In the genomic region with DNA sequence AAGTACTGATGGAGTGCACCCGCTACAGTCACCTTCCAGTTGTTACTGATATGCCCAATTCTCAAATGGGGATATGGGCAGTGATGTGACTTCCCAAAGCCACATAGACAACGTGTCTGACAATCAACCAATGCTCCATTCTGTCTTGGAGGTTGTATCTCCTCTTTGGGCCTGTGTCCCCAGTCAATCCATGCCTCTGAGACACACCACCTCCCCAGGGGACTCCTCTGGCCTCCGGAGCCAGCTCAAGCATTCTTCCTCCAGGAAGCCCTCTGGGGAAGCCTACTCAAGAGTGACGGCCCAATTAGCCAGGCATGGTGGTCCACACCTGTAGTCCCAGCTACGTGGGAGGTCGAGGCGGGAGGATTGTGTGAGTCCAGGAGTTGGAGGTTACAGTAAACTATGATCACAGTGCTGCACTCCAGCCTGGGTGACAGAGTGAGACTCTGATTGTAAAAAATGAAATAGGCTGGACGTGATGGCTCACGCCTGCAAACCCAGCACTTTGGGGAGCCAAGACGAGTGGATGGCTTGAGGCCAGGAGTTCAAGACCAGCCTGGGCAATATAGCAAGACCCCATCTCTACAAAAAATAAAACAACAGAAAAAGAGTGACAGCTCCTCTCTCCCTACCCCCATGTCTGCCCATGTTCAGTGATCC, we compare ENCODE assay signal across 8 cellular contexts. TPM values are rescaled to one million over a fixed set of nuclear protein-coding genes. Genes with fewer than 3 reads are reported as not detected.
A peak's percentile ranks its signal among the peaks of the same experiment; 100 is the strongest.
DNase-seq lines count a peak whose midpoint lies in the region; ATAC-seq and TF ChIP-seq lines count a peak whose summit lies in the region.

No MANE protein-coding gene starts in this region.

- H3K9me3 ChIP-seq in CD4-positive, CD25-positive, alpha-beta regulatory T cell (ENCODE audit: control insufficient read depth in 2 of 2, low read length in 2 of 2), result no peaks in the 10 kb centered on the region
- H3K9me3 ChIP-seq in HEK293 (ENCODE audit: control insufficient read depth, insufficient read depth, low read depth, low read length) (no peaks in the 10 kb centered on the region), lower lobe of right lung (no peaks in the 10 kb centered on the region), esophagus muscularis mucosa (no peaks in the 10 kb centered on the region), left lung (no peaks in the 10 kb centered on the region)

- peak overlapping the region; percentile 11 to 97 (median 71) for H3K27ac Mint-ChIP-seq in CD4-positive, CD25-positive, alpha-beta regulatory T cell
- peak overlapping the region; percentile 59 for H3K27ac Mint-ChIP-seq in activated T-helper 1 cell treated with anti-CD3 and anti-CD28 coated beads, Interleukin-12 subunit alpha, Interleukin-12 subunit beta, Interleukin-2, Interleukin-4 antibody, amounts not matched to agents 30 ng/mL and 10 ng/mL and 1 ng/mL, durations not matched to agents 14 hours and 24 hours and 36 hours

- CTCF ChIA-PET in HEK293 (lab: Yijun Ruan, JAX), result interaction anchor here (1.8 kb wide), 1 partner anchor 35 kb away, joined by 5 read pairs; no protein-coding TSS in a partner anchor

- no peaks in the 10 kb centered on the region for H3K27me3 Mint-ChIP-seq in CD4-positive, CD25-positive, alpha-beta regulatory T cell
- H3K27me3 Mint-ChIP-seq in activated T-helper 1 cell treated with anti-CD3 and anti-CD28 coated beads, Interleukin-12 subunit alpha, Interleukin-12 subunit beta, Interleukin-2, Interleukin-4 antibody, amounts not matched to agents 30 ng/mL and 10 ng/mL and 1 ng/mL, durations not matched to agents 14 hours and 24 hours and 36 hours (ENCODE audit: insufficient read depth), result peaks cover 5% of the 10 kb centered on the region

- intact Hi-C loops in activated T-helper 1 cell treated with anti-CD3 and anti-CD28 coated beads, Interleukin-12 subunit alpha, Interleukin-12 subunit beta, Interleukin-2, Interleukin-4 antibody, amounts not matched to agents 30 ng/mL and 10 ng/mL and 1 ng/mL, durations not matched to agents 14 hours and 24 hours and 36 hours (cut with micrococcal nuclease), result no loop called here
- intact Hi-C loops in lower lobe of right lung (cut with DNase I) (no loop called here), esophagus muscularis mucosa (cut with DNase I) (no loop called here), left colon (cut with DNase I, micrococcal nuclease) (no loop called here), left lung (cut with DNase I) (no loop called here)

- peaks cover 6 to 40% (median 16%) of the 10 kb centered on the region in 4 donors for H3K4me1 Mint-ChIP-seq in CD4-positive, CD25-positive, alpha-beta regulatory T cell
- H3K4me1 Mint-ChIP-seq in activated T-helper 1 cell treated with anti-CD3 and anti-CD28 coated beads, Interleukin-12 subunit alpha, Interleukin-12 subunit beta, Interleukin-2, Interleukin-4 antibody, amounts not matched to agents 30 ng/mL and 10 ng/mL and 1 ng/mL, durations not matched to agents 14 hours and 24 hours and 36 hours (ENCODE audit: low read depth), result peaks cover 37% of the 10 kb centered on the region

- H3K9me3 Mint-ChIP-seq in CD4-positive, CD25-positive, alpha-beta regulatory T cell, result peaks cover 0 to 3% (median 0%) of the 10 kb centered on the region in 7 donors
- no peaks in the 10 kb centered on the region for H3K9me3 Mint-ChIP-seq in activated T-helper 1 cell treated with anti-CD3 and anti-CD28 coated beads, Interleukin-12 subunit alpha, Interleukin-12 subunit beta, Interleukin-2, Interleukin-4 antibody, amounts not matched to agents 30 ng/mL and 10 ng/mL and 1 ng/mL, durations not matched to agents 14 hours and 24 hours and 36 hours

- TF ChIP-seq EP300 in esophagus muscularis mucosa (IDR thresholded peaks at IDR 0.05), result no peak

- peak in 1 of 3 donors; percentile 40 for DNase-seq in CD4-positive, CD25-positive, alpha-beta regulatory T cell
- no peak for DNase-seq in activated T-helper 1 cell treated with anti-CD3 and anti-CD28 coated beads, Interleukin-12 subunit alpha, Interleukin-12 subunit beta, Interleukin-2, Interleukin-4 antibody, amounts not matched to agents 30 ng/mL and 10 ng/mL and 1 ng/mL, durations not matched to agents 14 hours and 24 hours and 36 hours (ENCODE audit: low spot score)
- DNase-seq in lower lobe of right lung, result no peak
- DNase-seq in esophagus muscularis mucosa (ENCODE audit: extremely low spot score), result no peak
- DNase-seq in left colon, result no peak
- no peak for DNase-seq in left lung
- no peak for DNase-seq in hypothalamus (lab: John Stamatoyannopoulos, UW)

- peak overlapping the region in 2 of 4 donors; percentile 52 to 97 for H3K4me3 Mint-ChIP-seq in CD4-positive, CD25-positive, alpha-beta regulatory T cell
- no peak overlapping the region for H3K4me3 Mint-ChIP-seq in activated T-helper 1 cell treated with anti-CD3 and anti-CD28 coated beads, Interleukin-12 subunit alpha, Interleukin-12 subunit beta, Interleukin-2, Interleukin-4 antibody, amounts not matched to agents 30 ng/mL and 10 ng/mL and 1 ng/mL, durations not matched to agents 14 hours and 24 hours and 36 hours

- 63% methylated on average over 5 of the region's 10 CpGs for WGBS in esophagus muscularis mucosa

- H3K27ac ChIP-seq in CD4-positive, CD25-positive, alpha-beta regulatory T cell (ENCODE audit: insufficient read depth, low read length, poor library complexity, severe bottlenecking), result peak overlapping the region; percentile 33
- H3K27ac ChIP-seq in HEK293 (ENCODE audit: extremely low read depth, low read depth, low read length) (no peak overlapping the region), lower lobe of right lung (no peak overlapping the region), esophagus muscularis mucosa (replicated peaks in 1 of 4) (peak overlapping the region in 2 of 4 donors; percentile 30 to 100), left lung (peak overlapping the region in 1 of 2 donors; percentile 41)

- TF ChIP-seq POLR2A in esophagus muscularis mucosa (IDR thresholded peaks at IDR 0.05; ENCODE audit: low read depth), result no peak

- H3K36me3 Mint-ChIP-seq in CD4-positive, CD25-positive, alpha-beta regulatory T cell, result peaks cover 20% of the 10 kb centered on the region
- peaks cover 36% of the 10 kb centered on the region for H3K36me3 Mint-ChIP-seq in activated T-helper 1 cell treated with anti-CD3 and anti-CD28 coated beads, Interleukin-12 subunit alpha, Interleukin-12 subunit beta, Interleukin-2, Interleukin-4 antibody, amounts not matched to agents 30 ng/mL and 10 ng/mL and 1 ng/mL, durations not matched to agents 14 hours and 24 hours and 36 hours (ENCODE audit: low read depth)

- peaks cover 30% of the 10 kb centered on the region for H3K36me3 ChIP-seq in CD4-positive, CD25-positive, alpha-beta regulatory T cell (ENCODE audit: control insufficient read depth, insufficient read depth, low read length)
- H3K36me3 ChIP-seq in HEK293 (ENCODE audit: control insufficient read depth in 2 of 2, insufficient read depth in 1 of 2, low read length in 2 of 2), result peaks cover 7 to 32% of the 10 kb centered on the region in 2 experiments
- peaks cover 30% of the 10 kb centered on the region for H3K36me3 ChIP-seq in lower lobe of right lung
- H3K36me3 ChIP-seq in esophagus muscularis mucosa, result peaks cover 17 to 42% (median 31%) of the 10 kb centered on the region in 4 donors
- H3K36me3 ChIP-seq in left lung, result peaks cover 7 to 48% of the 10 kb centered on the region in 2 donors

- no peaks in the 10 kb centered on the region for H3K27me3 ChIP-seq in CD4-positive, CD25-positive, alpha-beta regulatory T cell (ENCODE audit: control insufficient read depth, insufficient read depth, low read length)
- no peaks in the 10 kb centered on the region for H3K27me3 ChIP-seq in lower lobe of right lung (ENCODE audit: low read depth)
- peaks cover 0 to 7% (median 0%) of the 10 kb centered on the region in 4 donors for H3K27me3 ChIP-seq in esophagus muscularis mucosa
- H3K27me3 ChIP-seq in left lung, result no peaks in the 10 kb centered on the region

- POLR2A ChIA-PET in HEK293 (lab: Yijun Ruan, JAX), result interaction anchor here (0.6 to 1.3 kb wide), 3 partner anchors 16 to 36 kb away, joined by 4 to 7 read pairs (median 4); no protein-coding TSS in a partner anchor

- TF ChIP-seq CTCF in HEK293 (tag by site-specific recombination; IDR thresholded peaks at IDR 0.05), result no peak
- no peak for TF ChIP-seq CTCF in lower lobe of right lung (IDR thresholded peaks at IDR 0.05)
- no peak for TF ChIP-seq CTCF in esophagus muscularis mucosa (IDR thresholded peaks at IDR 0.05)
- TF ChIP-seq CTCF in left lung (IDR thresholded peaks at IDR 0.05), result no peak

- no peak overlapping the region for H3K4me3 ChIP-seq in CD4-positive, CD25-positive, alpha-beta regulatory T cell (ENCODE audit: low read depth, low read length)
- no peak overlapping the region for H3K4me3 ChIP-seq in HEK293 (ENCODE audit: low read depth, low read length)
- no peak overlapping the region for H3K4me3 ChIP-seq in lower lobe of right lung
- no peak overlapping the region for H3K4me3 ChIP-seq in esophagus muscularis mucosa
- H3K4me3 ChIP-seq in left lung, result no peak overlapping the region

- H3K4me1 ChIP-seq in CD4-positive, CD25-positive, alpha-beta regulatory T cell (ENCODE audit: control insufficient read depth, insufficient read depth, low read length, poor library complexity, severe bottlenecking), result peaks cover 23% of the 10 kb centered on the region
- H3K4me1 ChIP-seq in HEK293 (ENCODE audit: control insufficient read depth, insufficient read depth, low read length), result no peaks in the 10 kb centered on the region
- peaks cover 26% of the 10 kb centered on the region for H3K4me1 ChIP-seq in lower lobe of right lung
- H3K4me1 ChIP-seq in esophagus muscularis mucosa, result peaks cover 10 to 19% (median 16%) of the 10 kb centered on the region in 4 donors
- H3K4me1 ChIP-seq in left lung, result peaks cover 0 to 26% of the 10 kb centered on the region in 2 donors

- ATAC-seq in CD4-positive, CD25-positive, alpha-beta regulatory T cell (ENCODE audit: low read depth in 2 of 2), result no peak
- ATAC-seq in lower lobe of right lung (peak; percentile 1), left colon (no peak), left lung (no peak)

RNA-seq across cellular contexts. Expression of gene ACTB, which starts 7.2 kb away (rescaled TPM):
- total RNA-seq in CD4-positive, CD25-positive, alpha-beta regulatory T cell, result 4,658 TPM
- polyA plus RNA-seq in CD4-positive, CD25-positive, alpha-beta regulatory T cell, result over 10,000 TPM; 15,124 to 22,941 (median 18,492) TPM
- 7,557 and 7,602 TPM in 2 replicates for total RNA-seq in activated T-helper 1 cell treated with anti-CD3 and anti-CD28 coated beads, Interleukin-12 subunit alpha, Interleukin-12 subunit beta, Interleukin-2, Interleukin-4 antibody, amounts not matched to agents 30 ng/mL and 10 ng/mL and 1 ng/mL, durations not matched to agents 14 hours and 24 hours and 36 hours
- total RNA-seq in lower lobe of right lung, result 3,617 TPM
- over 10,000 TPM in 2 of 4 donors, 1,000 to 10,000 TPM in 2; 7,343 to 12,848 (median 9,443) TPM for total RNA-seq in esophagus muscularis mucosa
- total RNA-seq in left colon, result 1,000 to 10,000 TPM; 5,232 to 5,467 TPM
- total RNA-seq in left lung, result 1,000 to 10,000 TPM; 5,052 to 7,325 TPM

RNA-seq across cellular contexts. Expression of gene FBXL18, which starts 9.6 kb away (rescaled TPM):
- 10.7 TPM for total RNA-seq in CD4-positive, CD25-positive, alpha-beta regulatory T cell
- polyA plus RNA-seq in CD4-positive, CD25-positive, alpha-beta regulatory T cell, result 1 to 10 TPM in 2 of 4 donors, under 1 TPM in 2; 0.74 to 1.3 (median 1.1) TPM
- 14.7 and 14.9 TPM in 2 replicates for total RNA-seq in activated T-helper 1 cell treated with anti-CD3 and anti-CD28 coated beads, Interleukin-12 subunit alpha, Interleukin-12 subunit beta, Interleukin-2, Interleukin-4 antibody, amounts not matched to agents 30 ng/mL and 10 ng/mL and 1 ng/mL, durations not matched to agents 14 hours and 24 hours and 36 hours
- 9.2 TPM for total RNA-seq in lower lobe of right lung
- total RNA-seq in esophagus muscularis mucosa, result 10 to 100 TPM in 2 of 4 donors, 1 to 10 TPM in 2; 4.6 to 12.7 (median 8.4) TPM
- total RNA-seq in left colon, result 1 to 10 TPM; 7.6 to 8.9 TPM
- total RNA-seq in left lung, result 10 to 100 TPM; 11.8 to 12.1 TPM

Comparison
In these comparisons a context has a peak if more than half of its experiments do, and no peak if none do; other contexts are left out.
1. ATAC-seq: peak in lower lobe of right lung (2 of 2); none in CD4-positive, CD25-positive, alpha-beta regulatory T cell (0 of 2), left colon (single experiment) and left lung (single experiment).